In the genomic region with DNA sequence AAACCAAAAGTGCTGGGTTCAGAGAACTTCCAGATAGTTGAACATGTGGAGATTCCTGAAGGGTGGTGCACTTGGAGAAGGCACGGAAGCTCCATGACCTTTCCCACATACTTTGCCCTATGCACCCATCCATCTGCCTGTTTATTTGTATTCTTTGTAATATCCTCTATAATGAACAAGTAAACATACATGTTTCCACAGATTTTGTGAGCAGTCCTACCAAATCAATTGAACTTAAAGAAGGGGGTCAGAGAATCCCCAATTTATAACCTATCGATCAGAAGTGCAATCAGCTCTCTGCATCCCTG, we compare ENCODE assay signal across 1 cellular context.
TF ChIP-seq lines count a peak whose summit lies in the region.

No MANE protein-coding gene starts in this region.

TF ChIP-seq in A549, 52 proteins besides CTCF, POLR2A, EP300 and RAD21 (continued from another document):
- TF ChIP-seq, protein P1, sequence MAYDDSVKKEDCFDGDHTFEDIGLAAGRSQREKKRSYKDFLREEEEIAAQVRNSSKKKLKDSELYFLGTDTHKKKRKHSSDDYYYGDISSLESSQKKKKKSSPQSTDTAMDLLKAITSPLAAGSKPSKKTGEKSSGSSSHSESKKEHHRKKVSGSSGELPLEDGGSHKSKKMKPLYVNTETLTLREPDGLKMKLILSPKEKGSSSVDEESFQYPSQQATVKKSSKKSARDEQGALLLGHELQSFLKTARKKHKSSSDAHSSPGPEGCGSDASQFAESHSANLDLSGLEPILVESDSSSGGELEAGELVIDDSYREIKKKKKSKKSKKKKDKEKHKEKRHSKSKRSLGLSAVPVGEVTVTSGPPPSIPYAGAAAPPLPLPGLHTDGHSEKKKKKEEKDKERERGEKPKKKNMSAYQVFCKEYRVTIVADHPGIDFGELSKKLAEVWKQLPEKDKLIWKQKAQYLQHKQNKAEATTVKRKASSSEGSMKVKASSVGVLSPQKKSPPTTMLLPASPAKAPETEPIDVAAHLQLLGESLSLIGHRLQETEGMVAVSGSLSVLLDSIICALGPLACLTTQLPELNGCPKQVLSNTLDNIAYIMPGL (CRISPR knock-in tag; IDR thresholded peaks at IDR 0.05; ENCODE audit: borderline replicate concordance) = no peak
- TF ChIP-seq ZSCAN20 (CRISPR knock-in tag; IDR thresholded peaks at IDR 0.05) = no peak
- TF ChIP-seq, protein P2, sequence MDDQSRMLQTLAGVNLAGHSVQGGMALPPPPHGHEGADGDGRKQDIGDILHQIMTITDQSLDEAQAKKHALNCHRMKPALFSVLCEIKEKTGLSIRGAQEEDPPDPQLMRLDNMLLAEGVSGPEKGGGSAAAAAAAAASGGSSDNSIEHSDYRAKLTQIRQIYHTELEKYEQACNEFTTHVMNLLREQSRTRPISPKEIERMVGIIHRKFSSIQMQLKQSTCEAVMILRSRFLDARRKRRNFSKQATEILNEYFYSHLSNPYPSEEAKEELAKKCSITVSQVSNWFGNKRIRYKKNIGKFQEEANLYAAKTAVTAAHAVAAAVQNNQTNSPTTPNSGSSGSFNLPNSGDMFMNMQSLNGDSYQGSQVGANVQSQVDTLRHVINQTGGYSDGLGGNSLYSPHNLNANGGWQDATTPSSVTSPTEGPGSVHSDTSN (IDR thresholded peaks at IDR 0.05) = no peak
- no peak for TF ChIP-seq CBX8 (IDR thresholded peaks at IDR 0.05)
- no peak for TF ChIP-seq BHLHE40 (IDR thresholded peaks at IDR 0.05; ENCODE audit: low read depth, low read length)
- no peak for TF ChIP-seq CHD4 (IDR thresholded peaks at IDR 0.05; ENCODE audit: borderline replicate concordance)
- no peak for TF ChIP-seq EHMT2 (IDR thresholded peaks at IDR 0.05; ENCODE audit: low read depth)
- no peak for TF ChIP-seq MAZ (IDR thresholded peaks at IDR 0.05; ENCODE audit: borderline replicate concordance, low read depth, low read length)
- no peak for TF ChIP-seq JUN (IDR thresholded peaks at IDR 0.05)
- TF ChIP-seq, protein P3, sequence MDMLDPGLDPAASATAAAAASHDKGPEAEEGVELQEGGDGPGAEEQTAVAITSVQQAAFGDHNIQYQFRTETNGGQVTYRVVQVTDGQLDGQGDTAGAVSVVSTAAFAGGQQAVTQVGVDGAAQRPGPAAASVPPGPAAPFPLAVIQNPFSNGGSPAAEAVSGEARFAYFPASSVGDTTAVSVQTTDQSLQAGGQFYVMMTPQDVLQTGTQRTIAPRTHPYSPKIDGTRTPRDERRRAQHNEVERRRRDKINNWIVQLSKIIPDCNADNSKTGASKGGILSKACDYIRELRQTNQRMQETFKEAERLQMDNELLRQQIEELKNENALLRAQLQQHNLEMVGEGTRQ (IDR thresholded peaks at IDR 0.05) = no peak
- no peak for TF ChIP-seq NPAS2 (CRISPR knock-in tag; IDR thresholded peaks at IDR 0.05; ENCODE audit: borderline replicate concordance)
- TF ChIP-seq, protein P4, sequence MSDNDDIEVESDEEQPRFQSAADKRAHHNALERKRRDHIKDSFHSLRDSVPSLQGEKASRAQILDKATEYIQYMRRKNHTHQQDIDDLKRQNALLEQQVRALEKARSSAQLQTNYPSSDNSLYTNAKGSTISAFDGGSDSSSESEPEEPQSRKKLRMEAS (IDR thresholded peaks at IDR 0.05) = no peak; the same call in 1 of the 2 replicates
- no peak for TF ChIP-seq KDM5A (IDR thresholded peaks at IDR 0.05)
